15 cellular contexts compared by ENCODE assay signal in the genomic region with DNA sequence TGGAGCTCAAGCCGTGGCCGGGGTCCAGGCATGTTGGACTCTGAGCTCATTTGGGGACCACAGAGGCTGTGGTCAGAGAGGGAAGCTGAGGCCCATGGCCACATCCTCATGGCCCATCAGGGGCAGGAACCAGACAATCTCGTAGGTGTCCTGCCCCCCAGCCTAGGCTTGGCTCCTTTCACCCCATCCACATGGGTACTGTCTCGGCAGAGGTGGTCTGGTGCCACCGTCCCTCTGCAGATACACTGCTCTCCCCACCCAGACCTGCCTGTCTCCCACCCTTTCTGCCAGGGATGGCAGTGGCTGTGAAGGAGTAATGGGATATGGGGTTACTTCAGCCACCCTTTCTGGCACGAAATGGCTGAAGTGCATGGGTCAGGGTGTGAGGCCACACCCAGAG. TPM values are rescaled to one million over a fixed set of nuclear protein-coding genes. Genes with fewer than 3 reads are reported as not detected.
"Had no signal": no experiment of that assay in that cellular context is flagged by ENCODE, and none has a peak within 500 bp of the region (broad histone marks: within the 10 kb centered on the region; RNA-seq: fewer than 3 reads in every experiment).

No MANE protein-coding gene starts in this region.

- H3K27me3 Mint-ChIP-seq: activated B cell treated with CpG ODN at 0.5 μM for 24 hours; activated CD4-positive, alpha-beta T cell treated with anti-CD3 and anti-CD28 coated beads, Interleukin-2, amount 10 ng/mL, durations not matched to agents 24 days and 14 days; activated naive CD8-positive, alpha-beta T cell; T-helper 17 cell had no signal

- H3K4me1 Mint-ChIP-seq: activated CD4-positive, alpha-beta T cell treated with anti-CD3 and anti-CD28 coated beads, Interleukin-2, amount 10 ng/mL, durations not matched to agents 24 days and 14 days had no signal

- H3K27ac ChIP-seq: brain microvascular endothelial cell, foreskin keratinocyte, ovary, tibial nerve had no signal

- H3K36me3 ChIP-seq: brain microvascular endothelial cell, ovary, tibial nerve had no signal

- H3K27me3 ChIP-seq: brain microvascular endothelial cell, foreskin keratinocyte, ovary, tibial nerve had no signal

- H3K9me3 ChIP-seq: ovary, tibial nerve had no signal

- H3K9me3 Mint-ChIP-seq: activated B cell treated with CpG ODN at 0.5 μM for 24 hours; activated CD4-positive, alpha-beta T cell treated with anti-CD3 and anti-CD28 coated beads, Interleukin-2, amount 10 ng/mL, durations not matched to agents 24 days and 14 days; dendritic cell treated with granulocyte-macrophage colony-stimulating factor and Interleukin-4, amounts not matched to agents 40 ng/mL and 50 ng/mL, for 4 days; mesothelial cell of epicardium had no signal

- DNase-seq: activated CD4-positive, alpha-beta T cell treated with anti-CD3 and anti-CD28 coated beads, Interleukin-2, amount 10 ng/mL, durations not matched to agents 24 days and 14 days; brain microvascular endothelial cell; effector memory CD4-positive, alpha-beta T cell; foreskin keratinocyte; stimulated activated CD4-positive, alpha-beta T cell treated with anti-CD3 and anti-CD28 coated beads, Interleukin-4, amount 100 ng/mL, for 1 hour; stimulated activated naive CD4-positive, alpha-beta T cell treated with Interleukin-2 at 50 U/mL for 16 hours; substantia nigra had no signal

- H3K36me3 Mint-ChIP-seq: activated naive CD8-positive, alpha-beta T cell; mesothelial cell of epicardium had no signal

- H3K27ac Mint-ChIP-seq: activated B cell treated with CpG ODN at 0.5 μM for 24 hours; activated CD4-positive, alpha-beta T cell treated with anti-CD3 and anti-CD28 coated beads, Interleukin-2, amount 10 ng/mL, durations not matched to agents 24 days and 14 days; activated naive CD8-positive, alpha-beta T cell; dendritic cell treated with granulocyte-macrophage colony-stimulating factor and Interleukin-4, amounts not matched to agents 40 ng/mL and 50 ng/mL, for 4 days; mesothelial cell of epicardium; T-helper 17 cell had no signal

- H3K4me3 ChIP-seq: lung, ovary, tibial nerve had no signal

- ATAC-seq: foreskin keratinocyte, T-helper 17 cell had no signal

- H3K4me3 Mint-ChIP-seq: activated B cell treated with CpG ODN at 0.5 μM for 24 hours; activated CD4-positive, alpha-beta T cell treated with anti-CD3 and anti-CD28 coated beads, Interleukin-2, amount 10 ng/mL, durations not matched to agents 24 days and 14 days; activated naive CD8-positive, alpha-beta T cell; dendritic cell treated with granulocyte-macrophage colony-stimulating factor and Interleukin-4, amounts not matched to agents 40 ng/mL and 50 ng/mL, for 4 days; mesothelial cell of epicardium; T-helper 17 cell had no signal

RNA-seq across cellular contexts. Expression of gene PRSS50, which starts 7.9 kb away (rescaled TPM):
- total RNA-seq: activated B cell treated with CpG ODN at 0.5 μM for 24 hours; activated CD4-positive, alpha-beta T cell treated with anti-CD3 and anti-CD28 coated beads, Interleukin-2, amount 10 ng/mL, durations not matched to agents 24 days and 14 days; foreskin keratinocyte; T-helper 17 cell had no signal

RNA-seq across cellular contexts. Expression of gene TMIE, which starts 8.5 kb away (rescaled TPM):
- total RNA-seq: activated CD4-positive, alpha-beta T cell treated with anti-CD3 and anti-CD28 coated beads, Interleukin-2, amount 10 ng/mL, durations not matched to agents 24 days and 14 days; foreskin keratinocyte had no signal
